Comparison of ENCODE assay signal across 2 cellular contexts in the genomic region with DNA sequence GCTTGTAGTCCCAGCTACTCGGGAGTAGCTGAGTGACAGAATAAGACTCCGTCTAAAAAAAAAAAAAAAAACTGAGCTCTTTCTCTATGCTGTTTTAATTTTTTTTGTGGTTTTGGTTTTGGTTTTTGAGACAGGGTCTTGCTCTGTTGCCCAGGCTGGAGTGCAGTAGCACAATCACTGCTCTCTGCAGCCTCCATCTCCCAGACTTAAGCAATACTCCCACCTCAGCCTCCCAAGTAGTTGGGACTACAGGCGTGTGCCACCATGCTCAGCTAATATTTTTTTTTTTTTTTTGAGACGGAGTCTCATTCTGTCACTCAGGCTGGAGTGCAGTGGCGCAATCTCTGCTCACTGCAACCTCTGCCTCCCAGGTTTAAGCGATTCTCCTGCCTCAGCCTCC. TPM values are rescaled to one million over a fixed set of nuclear protein-coding genes. Genes with fewer than 3 reads are reported as not detected.
"Had no signal": no experiment of that assay in that cellular context is flagged by ENCODE, and none has a peak within 500 bp of the region (broad histone marks: within the 10 kb centered on the region; RNA-seq: fewer than 3 reads in every experiment).

No MANE protein-coding gene starts in this region.

RNA-seq across cellular contexts. Expression of gene SMIM5, which starts 50.0 kb away (rescaled TPM):
- total RNA-seq: lung microvascular endothelial cell, mammary epithelial cell had no signal
